24 cellular contexts compared by ENCODE assay signal in genomic region chr13:101488734-101489133, GRCh38. TPM values are rescaled to one million over a fixed set of nuclear protein-coding genes. Genes with fewer than 3 reads are reported as not detected.
"Had no signal": no experiment of that assay in that cellular context is flagged by ENCODE, and none has a peak within 500 bp of the region (broad histone marks: within the 10 kb centered on the region; RNA-seq: fewer than 3 reads in every experiment).

No MANE protein-coding gene starts in this region.

- ATAC-seq: activated T-cell treated with anti-CD3 and anti-CD28 coated beads, Interleukin-2, amount 50 U/mL, for 4 hours had no signal

- H3K27ac ChIP-seq: cardiac muscle cell, VCaP had no signal

- H3K4me3 ChIP-seq: cardiac muscle cell had no signal

- DNase-seq: activated CD4-positive, alpha-beta memory T cell treated with anti-CD3 and anti-CD28 coated beads for 36 hours; activated CD4-positive, alpha-beta T cell treated with anti-CD3 and anti-CD28 coated beads, Interleukin-2, amount 10 ng/mL, durations not matched to agents 7 days and 5 days; activated CD4-positive, CD25-positive, alpha-beta regulatory T cell; activated CD8-positive, alpha-beta memory T cell treated with anti-CD3 and anti-CD28 coated beads for 24 hours; activated effector memory CD4-positive, alpha-beta T cell treated with anti-CD3 and anti-CD28 coated beads, Interleukin-2, amount 50 U/mL, for 16 hours; activated naive CD4-positive, alpha-beta T cell treated with Interleukin-2 at 50 U/mL for 16 hours; activated T-cell treated with anti-CD3 and anti-CD28 coated beads, Interleukin-2, amount 50 U/mL, for 4 hours; amygdala; KG1; NCI-H1048; NCI-H146; NCI-H187 treated with DMSO at 0.1 percent for 48 hours; NCI-H2081 treated with DMSO at 0.1 percent for 48 hours; NCI-H446 treated with DMSO at 0.1 percent for 48 hours; NCI-H524 treated with DMSO at 0.1 percent for 48 hours; NCI-H774; SIG-M5; T-helper 1 cell had no signal

- H3K36me3 ChIP-seq: cardiac muscle cell had no signal

- H3K27me3 Mint-ChIP-seq: activated CD4-positive, alpha-beta T cell treated with anti-CD3 and anti-CD28 coated beads, Interleukin-2, amount 10 ng/mL, durations not matched to agents 7 days and 5 days had no signal

- H3K4me1 Mint-ChIP-seq: activated CD4-positive, alpha-beta T cell treated with anti-CD3 and anti-CD28 coated beads, Interleukin-2, amount 10 ng/mL, durations not matched to agents 7 days and 5 days had no signal

- H3K9me3 Mint-ChIP-seq: activated CD4-positive, alpha-beta memory T cell treated with anti-CD3 and anti-CD28 coated beads for 36 hours; activated CD4-positive, alpha-beta T cell treated with anti-CD3 and anti-CD28 coated beads, Interleukin-2, amount 10 ng/mL, durations not matched to agents 7 days and 5 days; activated T-cell treated with anti-CD3 and anti-CD28 coated beads, Interleukin-2, amount 50 U/mL, for 4 hours had no signal

- FAIRE-seq: astrocyte had no signal

- H3K27me3 ChIP-seq: cardiac muscle cell had no signal

- H3K36me3 Mint-ChIP-seq: activated CD4-positive, alpha-beta memory T cell treated with anti-CD3 and anti-CD28 coated beads for 36 hours; activated naive CD8-positive, alpha-beta T cell; brain had no signal

- H3K27ac Mint-ChIP-seq: activated CD4-positive, alpha-beta memory T cell treated with anti-CD3 and anti-CD28 coated beads for 36 hours; activated CD4-positive, alpha-beta T cell treated with anti-CD3 and anti-CD28 coated beads, Interleukin-2, amount 10 ng/mL, durations not matched to agents 7 days and 5 days; activated naive CD8-positive, alpha-beta T cell; brain had no signal

- H3K4me3 Mint-ChIP-seq: activated CD4-positive, alpha-beta memory T cell treated with anti-CD3 and anti-CD28 coated beads for 36 hours; activated CD4-positive, alpha-beta T cell treated with anti-CD3 and anti-CD28 coated beads, Interleukin-2, amount 10 ng/mL, durations not matched to agents 7 days and 5 days; activated naive CD8-positive, alpha-beta T cell; activated T-cell treated with anti-CD3 and anti-CD28 coated beads, Interleukin-2, amount 50 U/mL, for 4 hours; brain had no signal

RNA-seq across cellular contexts. Expression of gene ITGBL1, which starts 36.3 kb away (rescaled TPM):
- total RNA-seq: activated CD4-positive, alpha-beta memory T cell treated with anti-CD3 and anti-CD28 coated beads for 36 hours; activated CD4-positive, alpha-beta T cell treated with anti-CD3 and anti-CD28 coated beads, Interleukin-2, amount 10 ng/mL, durations not matched to agents 7 days and 5 days; cardiac muscle cell; T-helper 2 cell treated with Interferon-gamma antibody and Interleukin-4, amounts not matched to agents 100 ng/mL and 5 ng/mL, for 36 hours had no signal
- polyA plus RNA-seq: cardiac muscle cell had no signal
